8 cellular contexts compared by ENCODE assay signal in genomic region chr16:88453217-88453531, GRCh38. TPM values are rescaled to one million over a fixed set of nuclear protein-coding genes. Genes with fewer than 3 reads are reported as not detected.
DNase-seq lines count a peak whose midpoint lies in the region; ATAC-seq and TF ChIP-seq lines count a peak whose summit lies in the region.

Gene ZFPM1, plus strand, starts transcription at chr16:88453280. Its CDS starts 359 bp downstream, at chr16:88453639.

- H3K27ac ChIP-seq in ACC112 (ENCODE audit: low read depth, low read length) (no peak within 1 kb of the TSS), HEK293 (ENCODE audit: extremely low read depth, low read depth, low read length) (peak within 1 kb of the TSS; percentile 45; the same call in 1 of the 2 replicates), body of pancreas (peak within 1 kb of the TSS; percentile 62 to 87 (median 69)), mucosa of rectum (ENCODE audit: low read depth in 2 of 2, low read length in 2 of 2) (peak within 1 kb of the TSS; percentile 80 to 87)

- H3K4me3 ChIP-seq in ACC112 (ENCODE audit: low read depth, low read length) = peak within 1 kb of the TSS; percentile 81
- peak within 1 kb of the TSS; percentile 57 for H3K4me3 ChIP-seq in HEK293 (ENCODE audit: low read depth, low read length)
- peak within 1 kb of the TSS; percentile 64 to 65 for H3K4me3 ChIP-seq in body of pancreas
- H3K4me3 ChIP-seq in mucosa of rectum (ENCODE audit: low read length in 2 of 2) = peak within 1 kb of the TSS; percentile 65 to 72

- intact Hi-C loops in body of pancreas (cut with DNase I) = no loop called here

- H3K79me2 ChIP-seq in ACC112 (ENCODE audit: control insufficient read depth, insufficient read depth, low read length, unreplicated experiment) = peaks cover 12% of the 10 kb centered on the region

- H3K9me3 ChIP-seq in HEK293 (ENCODE audit: control insufficient read depth, insufficient read depth, low read depth, low read length) (no peaks in the 10 kb centered on the region), body of pancreas (no peaks in the 10 kb centered on the region), mucosa of rectum (ENCODE audit: control insufficient read depth in 2 of 2, low read length in 2 of 2) (no peaks in the 10 kb centered on the region)

- H3K4me1 ChIP-seq in ACC112 (ENCODE audit: control insufficient read depth, insufficient read depth, low read length, unreplicated experiment) (peaks cover 22% of the 10 kb centered on the region), HEK293 (ENCODE audit: control insufficient read depth, insufficient read depth, low read length) (peaks cover 5% of the 10 kb centered on the region; the same call in 1 of the 2 replicates), body of pancreas (peaks cover 50% of the 10 kb centered on the region), mucosa of rectum (ENCODE audit: control insufficient read depth in 2 of 2, insufficient read depth in 2 of 2, low read length in 2 of 2) (peaks cover 27 to 35% of the 10 kb centered on the region in 2 donors)

- CTCF ChIA-PET in HEK293 (lab: Yijun Ruan, JAX) = no interaction called here

- peak within 1 kb of the TSS; percentile 74 to 79 for H3K9ac ChIP-seq in mucosa of rectum (ENCODE audit: low read depth in 1 of 2, low read length in 2 of 2)

- H3K36me3 ChIP-seq in ACC112 (ENCODE audit: insufficient read depth, low read length) (no peaks in the 10 kb centered on the region), HEK293 (ENCODE audit: control insufficient read depth in 2 of 2, insufficient read depth in 1 of 2, low read length in 2 of 2) (peaks cover 0 to 3% of the 10 kb centered on the region in 2 experiments; a peak in 1 of 3 replicates), body of pancreas (replicated peaks in 1 of 2; ENCODE audit: insufficient read depth in 1 of 2, low read depth in 2 of 2) (no peaks in the 10 kb centered on the region), mucosa of rectum (ENCODE audit: control insufficient read depth in 2 of 2, insufficient read depth in 2 of 2, low read length in 2 of 2) (no peaks in the 10 kb centered on the region)

- POLR2A ChIA-PET in HEK293 (lab: Yijun Ruan, JAX) = interaction anchor here (0.6 to 1.8 kb wide), 3 partner anchors 8 to 83 kb away, joined by 3 to 5 read pairs (median 3); no protein-coding TSS in a partner anchor

- TF ChIP-seq CTCF in HEK293 (tag by site-specific recombination; IDR thresholded peaks at IDR 0.05) = no peak
- peak in 2 of 7 experiments; percentile 18 to 25 for TF ChIP-seq CTCF in body of pancreas (IDR thresholded peaks at IDR 0.05)

- WGBS in body of pancreas, 2 donors = 0 to 7% methylated on average over 3 to 50 of the region's 57 CpGs

- DNase-seq in body of pancreas (no peak), GM03348 (ENCODE audit: low spot score) (no peak)
- DNase-seq in stimulated activated naive CD4-positive, alpha-beta T cell (lab: John Stamatoyannopoulos, UW) = no peak

- peak within 1 kb of the TSS; percentile 22 for H2AFZ ChIP-seq in ACC112 (ENCODE audit: low read length, unreplicated experiment)

- TF ChIP-seq POLR2A in body of pancreas (IDR thresholded peaks at IDR 0.05) = peak in 1 of 3 donors; percentile 53

- H3K27me3 ChIP-seq in ACC112 (ENCODE audit: insufficient read depth, low read length) (no peaks in the 10 kb centered on the region), body of pancreas (no peaks in the 10 kb centered on the region), mucosa of rectum (ENCODE audit: control insufficient read depth in 2 of 2, insufficient read depth in 2 of 2, low read length in 2 of 2) (no peaks in the 10 kb centered on the region)

- ATAC-seq in body of pancreas (no peak), HG03159 (IDR thresholded peaks at IDR 0.05; ENCODE audit: unreplicated experiment) (no peak), HG03571 (IDR thresholded peaks at IDR 0.05; ENCODE audit: unreplicated experiment) (no peak)

TF ChIP-seq in HEK293, 187 proteins besides CTCF, POLR2A, EP300 and RAD21:
- TF ChIP-seq RBAK (tag by site-specific recombination; IDR thresholded peaks at IDR 0.05) (no peak), ZNF416 (tag by site-specific recombination; IDR thresholded peaks at IDR 0.05) (no peak), ZNF571 (tag by site-specific recombination; IDR thresholded peaks at IDR 0.05) (no peak), ZNF280D (tag by site-specific recombination; IDR thresholded peaks at IDR 0.05) (no peak), ZNF518A (tag by site-specific recombination; conservative IDR thresholded peaks at IDR 0.05; ENCODE audit: low read depth) (no peak)

RNA-seq across cellular contexts. Expression of gene ZFPM1, which starts in this region (rescaled TPM):
- 10 to 100 TPM; 10.9 to 11.4 TPM for total RNA-seq in body of pancreas
